ENCODE assay signal across 1 cellular context in the genomic region with DNA sequence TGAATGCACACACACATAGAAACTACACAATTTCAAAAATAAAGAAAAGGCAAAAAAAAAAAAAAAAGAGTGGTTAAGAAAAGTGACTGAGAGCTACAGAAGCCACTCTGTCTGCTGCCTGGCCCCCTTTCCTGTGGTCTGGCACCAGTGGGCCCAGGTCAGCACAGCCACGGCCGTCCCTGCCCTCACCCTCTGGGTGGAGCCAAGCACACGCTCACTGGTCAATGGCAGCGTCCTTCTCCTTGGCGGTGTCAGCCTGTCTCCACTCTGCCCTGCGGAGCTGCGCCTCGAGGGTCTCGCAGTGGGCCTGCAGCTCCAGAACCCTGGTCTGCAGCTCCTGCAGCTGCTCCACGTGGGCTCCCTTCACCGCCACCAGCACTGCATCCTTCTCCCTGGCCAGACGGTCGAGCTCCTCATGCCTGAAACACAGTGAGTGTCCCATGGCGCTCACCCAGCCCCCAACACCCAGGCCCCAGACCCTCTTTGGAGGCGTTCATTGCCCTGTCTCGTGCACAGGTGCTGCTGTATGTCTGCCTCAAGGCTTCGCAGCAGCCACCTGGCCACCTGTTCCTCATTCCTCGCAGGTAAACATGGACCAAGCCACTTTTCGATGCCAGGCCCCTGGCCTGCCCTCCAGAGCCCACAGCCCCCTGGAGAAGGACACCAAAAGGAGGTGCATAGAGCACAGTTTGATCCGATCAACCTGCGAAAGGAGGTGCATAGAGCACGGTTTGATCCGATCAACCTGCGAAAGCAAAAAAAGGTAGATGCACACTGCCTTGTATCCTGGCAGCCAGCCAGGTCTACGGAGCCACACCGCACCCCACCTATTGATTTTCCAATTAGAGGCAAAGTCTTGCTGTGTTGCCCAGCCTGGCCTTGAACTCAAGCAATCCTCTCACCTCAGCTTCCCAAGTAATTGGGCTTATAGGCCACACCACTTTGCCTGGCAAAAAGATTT.
TF ChIP-seq lines count a peak whose summit lies in the region.

No MANE protein-coding gene starts in this region.

TF ChIP-seq in HepG2, 621 proteins besides CTCF, POLR2A, EP300 and RAD21 (continued from another document):
- TF ChIP-seq, protein P1, sequence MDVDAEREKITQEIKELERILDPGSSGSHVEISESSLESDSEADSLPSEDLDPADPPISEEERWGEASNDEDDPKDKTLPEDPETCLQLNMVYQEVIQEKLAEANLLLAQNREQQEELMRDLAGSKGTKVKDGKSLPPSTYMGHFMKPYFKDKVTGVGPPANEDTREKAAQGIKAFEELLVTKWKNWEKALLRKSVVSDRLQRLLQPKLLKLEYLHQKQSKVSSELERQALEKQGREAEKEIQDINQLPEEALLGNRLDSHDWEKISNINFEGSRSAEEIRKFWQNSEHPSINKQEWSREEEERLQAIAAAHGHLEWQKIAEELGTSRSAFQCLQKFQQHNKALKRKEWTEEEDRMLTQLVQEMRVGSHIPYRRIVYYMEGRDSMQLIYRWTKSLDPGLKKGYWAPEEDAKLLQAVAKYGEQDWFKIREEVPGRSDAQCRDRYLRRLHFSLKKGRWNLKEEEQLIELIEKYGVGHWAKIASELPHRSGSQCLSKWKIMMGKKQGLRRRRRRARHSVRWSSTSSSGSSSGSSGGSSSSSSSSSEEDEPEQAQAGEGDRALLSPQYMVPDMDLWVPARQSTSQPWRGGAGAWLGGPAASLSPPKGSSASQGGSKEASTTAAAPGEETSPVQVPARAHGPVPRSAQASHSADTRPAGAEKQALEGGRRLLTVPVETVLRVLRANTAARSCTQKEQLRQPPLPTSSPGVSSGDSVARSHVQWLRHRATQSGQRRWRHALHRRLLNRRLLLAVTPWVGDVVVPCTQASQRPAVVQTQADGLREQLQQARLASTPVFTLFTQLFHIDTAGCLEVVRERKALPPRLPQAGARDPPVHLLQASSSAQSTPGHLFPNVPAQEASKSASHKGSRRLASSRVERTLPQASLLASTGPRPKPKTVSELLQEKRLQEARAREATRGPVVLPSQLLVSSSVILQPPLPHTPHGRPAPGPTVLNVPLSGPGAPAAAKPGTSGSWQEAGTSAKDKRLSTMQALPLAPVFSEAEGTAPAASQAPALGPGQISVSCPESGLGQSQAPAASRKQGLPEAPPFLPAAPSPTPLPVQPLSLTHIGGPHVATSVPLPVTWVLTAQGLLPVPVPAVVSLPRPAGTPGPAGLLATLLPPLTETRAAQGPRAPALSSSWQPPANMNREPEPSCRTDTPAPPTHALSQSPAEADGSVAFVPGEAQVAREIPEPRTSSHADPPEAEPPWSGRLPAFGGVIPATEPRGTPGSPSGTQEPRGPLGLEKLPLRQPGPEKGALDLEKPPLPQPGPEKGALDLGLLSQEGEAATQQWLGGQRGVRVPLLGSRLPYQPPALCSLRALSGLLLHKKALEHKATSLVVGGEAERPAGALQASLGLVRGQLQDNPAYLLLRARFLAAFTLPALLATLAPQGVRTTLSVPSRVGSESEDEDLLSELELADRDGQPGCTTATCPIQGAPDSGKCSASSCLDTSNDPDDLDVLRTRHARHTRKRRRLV (CRISPR knock-in tag; IDR thresholded peaks at IDR 0.05) = no peak
- no peak for TF ChIP-seq RARG (CRISPR knock-in tag; IDR thresholded peaks at IDR 0.05; ENCODE audit: low read depth)
- TF ChIP-seq, protein P2, sequence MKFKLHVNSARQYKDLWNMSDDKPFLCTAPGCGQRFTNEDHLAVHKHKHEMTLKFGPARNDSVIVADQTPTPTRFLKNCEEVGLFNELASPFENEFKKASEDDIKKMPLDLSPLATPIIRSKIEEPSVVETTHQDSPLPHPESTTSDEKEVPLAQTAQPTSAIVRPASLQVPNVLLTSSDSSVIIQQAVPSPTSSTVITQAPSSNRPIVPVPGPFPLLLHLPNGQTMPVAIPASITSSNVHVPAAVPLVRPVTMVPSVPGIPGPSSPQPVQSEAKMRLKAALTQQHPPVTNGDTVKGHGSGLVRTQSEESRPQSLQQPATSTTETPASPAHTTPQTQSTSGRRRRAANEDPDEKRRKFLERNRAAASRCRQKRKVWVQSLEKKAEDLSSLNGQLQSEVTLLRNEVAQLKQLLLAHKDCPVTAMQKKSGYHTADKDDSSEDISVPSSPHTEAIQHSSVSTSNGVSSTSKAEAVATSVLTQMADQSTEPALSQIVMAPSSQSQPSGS (CRISPR knock-in tag; IDR thresholded peaks at IDR 0.05) = no peak
